ENCODE assay signal across 25 cellular contexts in the genomic region with DNA sequence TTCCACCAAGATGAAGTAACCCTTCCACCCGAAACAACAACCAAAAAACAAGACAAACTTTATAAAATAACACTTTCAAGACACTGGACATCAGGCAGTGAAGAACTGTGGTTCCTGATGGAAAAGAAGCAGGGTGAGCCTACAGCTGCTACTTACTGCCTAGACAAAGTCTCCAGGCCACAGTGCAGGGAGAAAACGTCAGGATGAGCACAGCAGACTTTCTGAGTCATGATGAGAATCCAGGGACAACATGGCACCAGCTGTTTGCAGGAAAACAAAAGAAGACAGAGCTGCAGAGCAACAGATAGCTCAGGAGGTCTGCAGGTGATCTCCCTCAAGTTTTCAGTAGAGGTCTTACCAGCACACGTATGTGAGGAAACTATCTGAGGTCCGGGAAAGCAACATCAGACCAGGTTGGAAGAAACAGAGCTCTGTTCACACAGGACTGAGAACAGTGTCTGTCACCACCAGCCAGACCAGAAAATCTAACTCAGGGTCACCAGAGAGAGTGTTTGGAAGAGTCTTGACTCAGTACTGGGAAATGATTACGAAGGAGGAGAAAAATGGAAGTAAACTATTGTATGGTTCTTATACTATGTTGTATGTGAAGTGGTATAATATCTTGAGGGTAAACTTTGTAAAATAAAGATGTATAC.
DNase-seq lines count a peak whose midpoint lies in the region; TF ChIP-seq lines count a peak whose summit lies in the region.
"Had no signal": no experiment of that assay in that cellular context is flagged by ENCODE, and none has a peak within 500 bp of the region (broad histone marks: within the 10 kb centered on the region; RNA-seq: fewer than 3 reads in every experiment).

No MANE protein-coding gene starts in this region.

- 67 to 70% methylated on average over 5 of the region's 5 CpGs for WGBS in GM23248 (ENCODE audit: low coverage in 1 of 2, low lambda C conversion rate in 2 of 2, missing lambda C conversion rate in 2 of 2), 2 experiments

- no peaks in the 10 kb centered on the region for H3K27me3 Mint-ChIP-seq in glutamatergic neuron (ENCODE audit: unreplicated experiment)
- H3K27me3 Mint-ChIP-seq: activated CD4-positive, alpha-beta T cell treated with anti-CD3 and anti-CD28 coated beads for 36 hours; activated naive CD8-positive, alpha-beta T cell treated with anti-CD3 and anti-CD28 coated beads for 36 hours; CD4-positive, alpha-beta memory T cell; naive thymus-derived CD8-positive, alpha-beta T cell had no signal

- H3K36me3 ChIP-seq in GM23248 (ENCODE audit: low read depth) (no peaks in the 10 kb centered on the region), breast epithelium (no peaks in the 10 kb centered on the region)
- H3K36me3 ChIP-seq: gastrocnemius medialis, pancreas, right lobe of liver, vagina had no signal

- TF ChIP-seq CTCF in astrocyte of the spinal cord (IDR thresholded peaks at IDR 0.05; ENCODE audit: low read depth, low read length) (no peak), glutamatergic neuron (IDR thresholded peaks at IDR 0.05; ENCODE audit: partially characterized antibody, unreplicated experiment) (no peak), breast epithelium (IDR thresholded peaks at IDR 0.05) (no peak)

- H3K79me2 ChIP-seq in GM23248 (ENCODE audit: insufficient read depth) = no peaks in the 10 kb centered on the region

- no peak for TF ChIP-seq POLR2A in breast epithelium (IDR thresholded peaks at IDR 0.05)

- H3K4me1 ChIP-seq in GM23248 (ENCODE audit: insufficient read depth) (peaks cover 15% of the 10 kb centered on the region), breast epithelium (no peaks in the 10 kb centered on the region)
- H3K4me1 ChIP-seq: gastrocnemius medialis, right lobe of liver, vagina had no signal

- in situ Hi-C loops in GM23248 (cut with MboI) = loop anchor here (25.0 kb wide), 1 partner anchor 551 kb away; no protein-coding TSS in a partner anchor
- in situ Hi-C loops in astrocyte of the spinal cord (cut with HindIII; ENCODE audit: low sequenced_read_pairs) = no loop called here

- H3K9me2 ChIP-seq in GM23248 (ENCODE audit: insufficient read depth) = no peaks in the 10 kb centered on the region

- H2AFZ ChIP-seq in GM23248 = peak overlapping the region; percentile 29

- H3K4me3 ChIP-seq in GM23248 (no peak overlapping the region), astrocyte of the spinal cord (ENCODE audit: low read depth, low read length) (no peak overlapping the region), breast epithelium (no peak overlapping the region)
- H3K4me3 ChIP-seq: gastrocnemius medialis, pancreas, right lobe of liver, testis, vagina had no signal

- H3K27me3 ChIP-seq in GM23248 (replicated peaks; ENCODE audit: insufficient read depth) (no peaks in the 10 kb centered on the region), breast epithelium (no peaks in the 10 kb centered on the region)
- H3K27me3 ChIP-seq: gastrocnemius medialis, pancreas, right lobe of liver, testis, vagina had no signal

- intact Hi-C loops in breast epithelium (cut with DNase I; ENCODE audit: low total_unique reads) = no loop called here

- H3K9me3 Mint-ChIP-seq in glutamatergic neuron (ENCODE audit: unreplicated experiment) = no peaks in the 10 kb centered on the region

- DNase-seq in AG08395 (ENCODE audit: low spot score) (peak; percentile 68), GM23248 (peak; percentile 85), astrocyte of the spinal cord (ENCODE audit: low read depth, low spot score) (peak; percentile 21), glutamatergic neuron (no peak), T-helper 9 cell (no peak), breast epithelium (ENCODE audit: low spot score in 2 of 2) (no peak)
- DNase-seq in stimulated activated CD4-positive, alpha-beta T cell treated with anti-CD3 and anti-CD28 coated beads, Interleukin-12 subunit alpha, Interleukin-12 subunit beta, amount 100 ng/mL, for 4 hours = no peak
- no peak for DNase-seq in effector CD4-positive, alpha-beta T cell
- DNase-seq: ACHN; activated CD4-positive, alpha-beta T cell treated with anti-CD3 and anti-CD28 coated beads for 36 hours; activated naive CD8-positive, alpha-beta T cell treated with anti-CD3 and anti-CD28 coated beads for 36 hours; CD4-positive, alpha-beta memory T cell; cortex of kidney; gastrocnemius medialis; H7; kidney glomerular epithelial cell; naive thymus-derived CD8-positive, alpha-beta T cell; NCI-H1105; NCI-H2081 treated with DMSO at 0.1 percent for 48 hours; pancreas; right lobe of liver; SW 1271; testis had no signal

- H3K9me3 ChIP-seq in GM23248 (ENCODE audit: low read depth) (no peaks in the 10 kb centered on the region), breast epithelium (no peaks in the 10 kb centered on the region)
- H3K9me3 ChIP-seq: gastrocnemius medialis, pancreas, right lobe of liver, testis, vagina had no signal

- H3K4me2 ChIP-seq in GM23248 (ENCODE audit: unreplicated experiment) = peak overlapping the region; percentile 27

- H3K36me3 Mint-ChIP-seq in glutamatergic neuron (ENCODE audit: unreplicated experiment) = no peaks in the 10 kb centered on the region
- H3K36me3 Mint-ChIP-seq: stimulated activated effector memory CD8-positive, alpha-beta T cell treated with anti-CD3 and anti-CD28 coated beads, Interleukin-12 subunit alpha, Interleukin-12 subunit beta, amount 100 ng/mL, for 72 hours had no signal

- peak overlapping the region; percentile 44 for H3K9ac ChIP-seq in GM23248

- H3K4me3 Mint-ChIP-seq in glutamatergic neuron (ENCODE audit: unreplicated experiment) = no peak overlapping the region
- H3K4me3 Mint-ChIP-seq: activated CD4-positive, alpha-beta T cell treated with anti-CD3 and anti-CD28 coated beads for 36 hours; activated naive CD8-positive, alpha-beta T cell treated with anti-CD3 and anti-CD28 coated beads for 36 hours; CD4-positive, alpha-beta memory T cell; naive thymus-derived CD8-positive, alpha-beta T cell; stimulated activated effector memory CD8-positive, alpha-beta T cell treated with anti-CD3 and anti-CD28 coated beads, Interleukin-12 subunit alpha, Interleukin-12 subunit beta, amount 100 ng/mL, for 72 hours had no signal

- peak overlapping the region; percentile 1 for H3K27ac Mint-ChIP-seq in glutamatergic neuron (ENCODE audit: unreplicated experiment)
- H3K27ac Mint-ChIP-seq: activated CD4-positive, alpha-beta T cell treated with anti-CD3 and anti-CD28 coated beads for 36 hours; activated naive CD8-positive, alpha-beta T cell treated with anti-CD3 and anti-CD28 coated beads for 36 hours; stimulated activated effector memory CD8-positive, alpha-beta T cell treated with anti-CD3 and anti-CD28 coated beads, Interleukin-12 subunit alpha, Interleukin-12 subunit beta, amount 100 ng/mL, for 72 hours had no signal

- peak overlapping the region; percentile 82 for H3K27ac ChIP-seq in GM23248
- H3K27ac ChIP-seq in breast epithelium = no peak overlapping the region
- H3K27ac ChIP-seq: gastrocnemius medialis, pancreas, right lobe of liver, testis, vagina had no signal

- no peaks in the 10 kb centered on the region for H3K4me1 Mint-ChIP-seq in glutamatergic neuron (ENCODE audit: low read depth, unreplicated experiment)
- H3K4me1 Mint-ChIP-seq: CD4-positive, alpha-beta memory T cell; naive thymus-derived CD8-positive, alpha-beta T cell had no signal

- H4K20me1 ChIP-seq in GM23248 (ENCODE audit: insufficient read depth) = no peaks in the 10 kb centered on the region

- peaks cover 25% of the 10 kb centered on the region for H3F3A ChIP-seq in GM23248 (ENCODE audit: insufficient read depth)

Comparison
In these comparisons a context has a peak if more than half of its experiments do, and no peak if none do; other contexts are left out.
1. DNase-seq: peak in AG08395 (single experiment), GM23248 (single experiment) and astrocyte of the spinal cord (single experiment); none in glutamatergic neuron (single experiment), stimulated activated CD4-positive, alpha-beta T cell treated with anti-CD3 and anti-CD28 coated beads, Interleukin-12 subunit alpha, Interleukin-12 subunit beta, amount 100 ng/mL, for 4 hours (single experiment), T-helper 9 cell (single experiment), breast epithelium (0 of 2) and effector CD4-positive, alpha-beta T cell (single experiment).